38 cellular contexts compared by ENCODE assay signal in genomic region chr7:99780588-99780987, GRCh38. TPM values are rescaled to one million over a fixed set of nuclear protein-coding genes. Genes with fewer than 3 reads are reported as not detected.
"Had no signal": no experiment of that assay in that cellular context is flagged by ENCODE, and none has a peak within 500 bp of the region (broad histone marks: within the 10 kb centered on the region; RNA-seq: fewer than 3 reads in every experiment).

No MANE protein-coding gene starts in this region.

- H3K27me3 ChIP-seq: adrenal gland, ascending aorta, breast epithelium, cardiac muscle cell, colonic mucosa, esophagus squamous epithelium, gastroesophageal sphincter had no signal

- H3K9me3 Mint-ChIP-seq: activated CD8-positive, alpha-beta T cell treated with anti-CD3 and anti-CD28 coated beads for 36 hours; activated naive CD8-positive, alpha-beta T cell treated with anti-CD3 and anti-CD28 coated beads for 36 hours; activated naive CD8-positive, alpha-beta T cell treated with anti-CD3 and anti-CD28 coated beads, Interleukin-2, amount 50 U/mL, for 24 hours; activated T-cell treated with anti-CD3 and anti-CD28 coated beads, Interleukin-2, amount 50 U/mL, for 24 hours; activated T-helper 1 cell treated with anti-CD3 and anti-CD28 coated beads, Interleukin-12 subunit alpha, Interleukin-12 subunit beta, Interleukin-2, Interleukin-4 antibody, amounts not matched to agents 30 ng/mL and 10 ng/mL and 1 ng/mL, durations not matched to agents 14 hours and 24 hours and 36 hours; brain had no signal

- ATAC-seq: activated CD8-positive, alpha-beta T cell treated with anti-CD3 and anti-CD28 coated beads for 36 hours; activated naive CD8-positive, alpha-beta T cell treated with anti-CD3 and anti-CD28 coated beads, Interleukin-2, amount 50 U/mL, for 24 hours; gastroesophageal sphincter had no signal

- H3K36me3 Mint-ChIP-seq: activated naive CD8-positive, alpha-beta T cell treated with anti-CD3 and anti-CD28 coated beads for 36 hours; brain had no signal

- H3K36me3 ChIP-seq: adrenal gland, ascending aorta, breast epithelium, cardiac muscle cell, colonic mucosa, esophagus squamous epithelium, gastroesophageal sphincter had no signal

- H3K4me3 ChIP-seq: adrenal gland, ascending aorta, breast epithelium, cardiac muscle cell, colonic mucosa, esophagus squamous epithelium, gastroesophageal sphincter had no signal

- FAIRE-seq: endometrium, endothelial cell of umbilical vein had no signal

- H3K27ac ChIP-seq: adrenal gland, ascending aorta, breast epithelium, cardiac muscle cell, colonic mucosa, epithelial cell of prostate, esophagus squamous epithelium, gastroesophageal sphincter had no signal

- DNase-seq: activated CD4-positive, alpha-beta T cell treated with anti-CD3 and anti-CD28 coated beads for 4 hours; activated CD4-positive, alpha-beta T cell treated with anti-CD3 and anti-CD28 coated beads, Interleukin-2, amount 50 U/mL, for 1 hour; activated CD4-positive, alpha-beta T cell treated with anti-CD3 and anti-CD28 coated beads, Interleukin-2, amount 50 U/mL, for 48 hours; activated CD4-positive, CD25-positive, alpha-beta regulatory T cell; activated CD4-positive, CD25-positive, alpha-beta regulatory T cell treated with anti-CD3 and anti-CD28 coated beads, Interleukin-2, amount 50 U/mL, for 72 hours; activated CD8-positive, alpha-beta memory T cell treated with anti-CD3 and anti-CD28 coated beads, Interleukin-2, amount 50 U/mL, for 48 hours; activated CD8-positive, alpha-beta T cell treated with anti-CD3 and anti-CD28 coated beads for 36 hours; activated gamma-delta T cell; activated naive CD4-positive, alpha-beta T cell; activated naive CD4-positive, alpha-beta T cell treated with anti-CD3 and anti-CD28 coated beads, Interleukin-2, amount 50 U/mL, for 16 hours; activated naive CD8-positive, alpha-beta T cell treated with anti-CD3 and anti-CD28 coated beads for 36 hours; activated naive CD8-positive, alpha-beta T cell treated with anti-CD3 and anti-CD28 coated beads, Interleukin-2, amount 50 U/mL, for 24 hours; activated T-cell treated with anti-CD3 and anti-CD28 coated beads for 4 hours; activated T-cell treated with anti-CD3 and anti-CD28 coated beads, Interleukin-2, amount 50 U/mL, for 24 hours; adrenal gland; amygdala; central memory CD4-positive, alpha-beta T cell; cerebellar nuclear complex; colonic mucosa; effector CD8-positive, alpha-beta T cell; esophagus squamous epithelium; foreskin melanocyte; T-helper 2 cell had no signal

- H3K4me1 Mint-ChIP-seq: brain had no signal

- H3K9me3 ChIP-seq: adrenal gland, ascending aorta, breast epithelium, colonic mucosa, esophagus squamous epithelium had no signal

- H3K27ac Mint-ChIP-seq: activated CD8-positive, alpha-beta T cell treated with anti-CD3 and anti-CD28 coated beads for 36 hours; activated naive CD8-positive, alpha-beta T cell treated with anti-CD3 and anti-CD28 coated beads for 36 hours; activated naive CD8-positive, alpha-beta T cell treated with anti-CD3 and anti-CD28 coated beads, Interleukin-2, amount 50 U/mL, for 24 hours; activated T-cell treated with anti-CD3 and anti-CD28 coated beads, Interleukin-2, amount 50 U/mL, for 24 hours; activated T-helper 1 cell treated with anti-CD3 and anti-CD28 coated beads, Interleukin-12 subunit alpha, Interleukin-12 subunit beta, Interleukin-2, Interleukin-4 antibody, amounts not matched to agents 30 ng/mL and 10 ng/mL and 1 ng/mL, durations not matched to agents 14 hours and 24 hours and 36 hours; brain had no signal

- H3K4me3 Mint-ChIP-seq: activated CD8-positive, alpha-beta T cell treated with anti-CD3 and anti-CD28 coated beads for 36 hours; activated naive CD8-positive, alpha-beta T cell treated with anti-CD3 and anti-CD28 coated beads for 36 hours; activated naive CD8-positive, alpha-beta T cell treated with anti-CD3 and anti-CD28 coated beads, Interleukin-2, amount 50 U/mL, for 24 hours; activated T-cell treated with anti-CD3 and anti-CD28 coated beads, Interleukin-2, amount 50 U/mL, for 24 hours; activated T-helper 1 cell treated with anti-CD3 and anti-CD28 coated beads, Interleukin-12 subunit alpha, Interleukin-12 subunit beta, Interleukin-2, Interleukin-4 antibody, amounts not matched to agents 30 ng/mL and 10 ng/mL and 1 ng/mL, durations not matched to agents 14 hours and 24 hours and 36 hours; brain had no signal

- H3K4me1 ChIP-seq: adrenal gland, ascending aorta, breast epithelium, colonic mucosa, gastroesophageal sphincter had no signal

RNA-seq across cellular contexts. Expression of gene CYP3A4, which starts 3.4 kb away (rescaled TPM):
- total RNA-seq: activated CD8-positive, alpha-beta T cell treated with anti-CD3 and anti-CD28 coated beads for 36 hours; activated naive CD8-positive, alpha-beta T cell treated with anti-CD3 and anti-CD28 coated beads for 36 hours; activated T-helper 1 cell treated with anti-CD3 and anti-CD28 coated beads, Interleukin-12 subunit alpha, Interleukin-12 subunit beta, Interleukin-2, Interleukin-4 antibody, amounts not matched to agents 30 ng/mL and 10 ng/mL and 1 ng/mL, durations not matched to agents 14 hours and 24 hours and 36 hours; ascending aorta; cardiac muscle cell; dermis microvascular lymphatic vessel endothelial cell; endothelial cell of umbilical vein; esophagus squamous epithelium; fibroblast of villous mesenchyme; gastroesophageal sphincter; glomerular endothelial cell; T-helper 1 cell treated with Interleukin-12 subunit alpha and Interleukin-12 subunit beta and Interleukin-4 antibody, amounts not matched to agents 30 ng/mL and 1 ng/mL, for 36 hours had no signal
- polyA plus RNA-seq: cardiac muscle cell, endothelial cell of umbilical vein, fibroblast of lung had no signal

RNA-seq across cellular contexts. Expression of gene CYP3A7, which starts 45.6 kb away (rescaled TPM):
- total RNA-seq: activated CD8-positive, alpha-beta T cell treated with anti-CD3 and anti-CD28 coated beads for 36 hours; activated naive CD8-positive, alpha-beta T cell treated with anti-CD3 and anti-CD28 coated beads for 36 hours; activated T-helper 1 cell treated with anti-CD3 and anti-CD28 coated beads, Interleukin-12 subunit alpha, Interleukin-12 subunit beta, Interleukin-2, Interleukin-4 antibody, amounts not matched to agents 30 ng/mL and 10 ng/mL and 1 ng/mL, durations not matched to agents 14 hours and 24 hours and 36 hours; ascending aorta; cardiac muscle cell; colonic mucosa; dermis microvascular lymphatic vessel endothelial cell; endothelial cell of umbilical vein; esophagus squamous epithelium; fibroblast of villous mesenchyme; gastroesophageal sphincter; glomerular endothelial cell; T-helper 1 cell treated with Interleukin-12 subunit alpha and Interleukin-12 subunit beta and Interleukin-4 antibody, amounts not matched to agents 30 ng/mL and 1 ng/mL, for 36 hours had no signal
- polyA plus RNA-seq: endothelial cell of umbilical vein had no signal

RNA-seq across cellular contexts. Expression of gene CYP3A43, which starts 47.2 kb away (rescaled TPM):
- total RNA-seq: activated CD8-positive, alpha-beta T cell treated with anti-CD3 and anti-CD28 coated beads for 36 hours; activated naive CD8-positive, alpha-beta T cell treated with anti-CD3 and anti-CD28 coated beads for 36 hours; activated T-helper 1 cell treated with anti-CD3 and anti-CD28 coated beads, Interleukin-12 subunit alpha, Interleukin-12 subunit beta, Interleukin-2, Interleukin-4 antibody, amounts not matched to agents 30 ng/mL and 10 ng/mL and 1 ng/mL, durations not matched to agents 14 hours and 24 hours and 36 hours; adrenal gland; ascending aorta; breast epithelium; cardiac muscle cell; colonic mucosa; dermis microvascular lymphatic vessel endothelial cell; endothelial cell of umbilical vein; esophagus squamous epithelium; fibroblast of lung; fibroblast of villous mesenchyme; gastroesophageal sphincter; glomerular endothelial cell had no signal
- polyA plus RNA-seq: adrenal gland, endothelial cell of umbilical vein, esophagus, fibroblast of lung had no signal
